In the genomic region with DNA sequence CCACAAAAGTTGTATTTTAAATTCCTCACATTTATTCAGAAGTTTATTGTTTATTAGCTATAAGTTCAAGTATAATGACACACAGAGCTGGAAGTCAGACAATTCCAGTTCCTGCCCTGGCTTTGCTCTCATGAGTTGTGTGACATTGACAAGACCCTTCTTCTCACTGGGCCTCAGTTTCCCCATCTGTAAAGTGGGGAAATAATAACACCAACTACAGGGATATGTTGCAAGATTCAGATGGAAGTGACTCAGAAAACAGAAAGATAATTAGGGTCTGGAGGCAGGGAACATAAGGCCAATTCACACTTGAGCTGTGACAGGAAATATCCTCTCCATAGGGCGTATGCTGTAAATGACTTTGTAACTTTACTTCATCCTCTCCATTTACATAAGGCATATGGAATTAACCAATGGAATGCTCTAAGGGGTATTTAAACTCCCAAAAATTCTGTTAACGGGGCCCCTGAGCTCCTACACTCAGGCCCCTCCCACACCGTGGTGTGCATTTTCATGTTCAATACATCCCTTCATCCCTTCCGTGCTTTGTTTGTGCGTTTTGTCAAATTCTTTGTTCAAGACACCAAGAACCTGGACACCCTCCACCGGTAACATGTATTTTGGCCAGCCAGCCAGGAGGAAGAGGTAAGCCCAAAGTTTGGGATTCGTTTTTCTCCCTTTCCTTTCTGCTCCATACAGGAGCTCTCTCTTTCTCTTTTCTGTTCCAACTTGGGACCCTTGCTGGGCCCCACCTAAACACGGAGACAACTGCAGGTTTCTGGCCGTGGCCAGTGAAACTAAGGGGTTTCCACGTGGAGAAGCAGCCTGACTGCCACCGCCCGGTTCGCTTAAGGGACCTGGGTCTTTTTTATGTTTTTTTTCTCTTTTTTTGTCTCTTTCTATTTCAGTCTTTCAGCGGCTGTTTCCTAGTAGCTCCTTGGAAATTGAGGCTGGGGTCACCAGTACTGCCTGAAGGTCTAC, we compare ENCODE assay signal across 27 cellular contexts. TPM values are rescaled to one million over a fixed set of nuclear protein-coding genes. Genes with fewer than 3 reads are reported as not detected.
"Had no signal": no experiment of that assay in that cellular context is flagged by ENCODE, and none has a peak within 500 bp of the region (broad histone marks: within the 10 kb centered on the region; RNA-seq: fewer than 3 reads in every experiment).

No MANE protein-coding gene starts in this region.

- H3K4me1 ChIP-seq: ascending aorta, body of pancreas had no signal

- H3K36me3 ChIP-seq: ascending aorta, WERI-Rb-1 had no signal

- DNase-seq: activated CD4-positive, alpha-beta T cell treated with anti-CD3 and anti-CD28 coated beads for 4 hours; activated CD8-positive, alpha-beta memory T cell treated with anti-CD3 and anti-CD28 coated beads, Interleukin-2, amount 50 U/mL, for 48 hours; activated CD8-positive, alpha-beta T cell treated with anti-CD3 and anti-CD28 coated beads for 36 hours; activated naive CD4-positive, alpha-beta T cell treated with Interleukin-2 at 50 U/mL for 16 hours; activated naive CD8-positive, alpha-beta T cell treated with anti-CD3 and anti-CD28 coated beads, Interleukin-2, amount 50 U/mL, for 24 hours; activated T-cell treated with anti-CD3 and anti-CD28 coated beads, Interleukin-2, amount 50 U/mL, for 1 hour; amniotic stem cell; body of pancreas; central memory CD4-positive, alpha-beta T cell; Kasumi-1; NCI-H1105 treated with DMSO at 0.1 percent for 48 hours; NCI-H146; NCI-H1930; NCI-H2171; NCI-H226; NCI-H510A; NCI-H526 treated with DMSO at 0.1 percent for 48 hours; NK-92 treated with Interleukin-12 subunit alpha and Interleukin-12 subunit beta, amount 100 ng/mL, for 24 hours; PC-3; SIG-M5; T-helper 2 cell; T1000; WERI-Rb-1 had no signal

- FAIRE-seq: bronchial epithelial cell had no signal

- H3K9me3 ChIP-seq: ascending aorta, body of pancreas had no signal

- H3K4me3 ChIP-seq: ascending aorta, body of pancreas had no signal

- H3K27me3 ChIP-seq: ascending aorta, body of pancreas had no signal

- ATAC-seq: activated CD4-positive, CD25-positive, alpha-beta regulatory T cell treated with anti-CD3 and anti-CD28 coated beads, Interleukin-2, amount 50 U/mL, for 24 hours; activated CD8-positive, alpha-beta T cell treated with anti-CD3 and anti-CD28 coated beads for 36 hours; activated naive CD4-positive, alpha-beta T cell treated with anti-CD3 and anti-CD28 coated beads, Interleukin-2, amount 50 U/mL, for 72 hours; activated naive CD8-positive, alpha-beta T cell treated with anti-CD3 and anti-CD28 coated beads, Interleukin-2, amount 50 U/mL, for 24 hours; body of pancreas; PC-3 had no signal

- H3K27ac ChIP-seq: ascending aorta, body of pancreas, WERI-Rb-1 had no signal

RNA-seq across cellular contexts. Expression of a gene that starts 16.9 kb away (rescaled TPM):
- total RNA-seq: bronchial epithelial cell had no signal
